ENCODE assay signal across 1 cellular context in the genomic region with DNA sequence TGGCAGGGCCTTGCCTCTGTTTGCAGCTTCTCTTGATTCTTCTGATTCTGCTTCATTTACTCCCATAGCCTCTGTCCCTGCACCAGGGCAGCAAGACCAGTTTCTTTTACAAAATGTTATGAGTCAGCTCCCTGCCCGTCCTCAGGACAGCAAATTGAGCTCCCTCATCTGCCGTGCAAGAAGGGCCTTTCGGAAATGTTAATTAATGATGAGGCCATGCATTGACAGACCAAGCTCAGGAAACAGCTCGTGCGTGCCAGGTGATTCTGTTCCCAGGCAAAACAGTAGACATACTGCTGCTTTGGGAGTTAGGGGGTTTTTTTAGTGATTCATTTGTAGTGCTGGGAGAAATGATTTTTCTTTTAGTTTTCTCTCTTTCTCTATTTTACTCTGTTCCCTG.
TF ChIP-seq lines count a peak whose summit lies in the region.

No MANE protein-coding gene starts in this region.

TF ChIP-seq in GM12878, 131 proteins besides CTCF, POLR2A, EP300 and RAD21 (continued from another document):
- TF ChIP-seq, protein P1, sequence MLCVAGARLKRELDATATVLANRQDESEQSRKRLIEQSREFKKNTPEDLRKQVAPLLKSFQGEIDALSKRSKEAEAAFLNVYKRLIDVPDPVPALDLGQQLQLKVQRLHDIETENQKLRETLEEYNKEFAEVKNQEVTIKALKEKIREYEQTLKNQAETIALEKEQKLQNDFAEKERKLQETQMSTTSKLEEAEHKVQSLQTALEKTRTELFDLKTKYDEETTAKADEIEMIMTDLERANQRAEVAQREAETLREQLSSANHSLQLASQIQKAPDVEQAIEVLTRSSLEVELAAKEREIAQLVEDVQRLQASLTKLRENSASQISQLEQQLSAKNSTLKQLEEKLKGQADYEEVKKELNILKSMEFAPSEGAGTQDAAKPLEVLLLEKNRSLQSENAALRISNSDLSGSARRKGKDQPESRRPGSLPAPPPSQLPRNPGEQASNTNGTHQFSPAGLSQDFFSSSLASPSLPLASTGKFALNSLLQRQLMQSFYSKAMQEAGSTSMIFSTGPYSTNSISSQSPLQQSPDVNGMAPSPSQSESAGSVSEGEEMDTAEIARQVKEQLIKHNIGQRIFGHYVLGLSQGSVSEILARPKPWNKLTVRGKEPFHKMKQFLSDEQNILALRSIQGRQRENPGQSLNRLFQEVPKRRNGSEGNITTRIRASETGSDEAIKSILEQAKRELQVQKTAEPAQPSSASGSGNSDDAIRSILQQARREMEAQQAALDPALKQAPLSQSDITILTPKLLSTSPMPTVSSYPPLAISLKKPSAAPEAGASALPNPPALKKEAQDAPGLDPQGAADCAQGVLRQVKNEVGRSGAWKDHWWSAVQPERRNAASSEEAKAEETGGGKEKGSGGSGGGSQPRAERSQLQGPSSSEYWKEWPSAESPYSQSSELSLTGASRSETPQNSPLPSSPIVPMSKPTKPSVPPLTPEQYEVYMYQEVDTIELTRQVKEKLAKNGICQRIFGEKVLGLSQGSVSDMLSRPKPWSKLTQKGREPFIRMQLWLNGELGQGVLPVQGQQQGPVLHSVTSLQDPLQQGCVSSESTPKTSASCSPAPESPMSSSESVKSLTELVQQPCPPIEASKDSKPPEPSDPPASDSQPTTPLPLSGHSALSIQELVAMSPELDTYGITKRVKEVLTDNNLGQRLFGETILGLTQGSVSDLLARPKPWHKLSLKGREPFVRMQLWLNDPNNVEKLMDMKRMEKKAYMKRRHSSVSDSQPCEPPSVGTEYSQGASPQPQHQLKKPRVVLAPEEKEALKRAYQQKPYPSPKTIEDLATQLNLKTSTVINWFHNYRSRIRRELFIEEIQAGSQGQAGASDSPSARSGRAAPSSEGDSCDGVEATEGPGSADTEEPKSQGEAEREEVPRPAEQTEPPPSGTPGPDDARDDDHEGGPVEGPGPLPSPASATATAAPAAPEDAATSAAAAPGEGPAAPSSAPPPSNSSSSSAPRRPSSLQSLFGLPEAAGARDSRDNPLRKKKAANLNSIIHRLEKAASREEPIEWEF (IDR thresholded peaks at IDR 0.05; ENCODE audit: insufficient replicate concordance, low read depth, low read length), result no peak
- TF ChIP-seq MYC (IDR thresholded peaks at IDR 0.05; ENCODE audit: insufficient read depth, insufficient read length, insufficient replicate concordance, low read length, severe bottlenecking), result no peak
- no peak for TF ChIP-seq STAT3 (IDR thresholded peaks at IDR 0.05; ENCODE audit: low read depth, low read length)
- TF ChIP-seq, protein P2, sequence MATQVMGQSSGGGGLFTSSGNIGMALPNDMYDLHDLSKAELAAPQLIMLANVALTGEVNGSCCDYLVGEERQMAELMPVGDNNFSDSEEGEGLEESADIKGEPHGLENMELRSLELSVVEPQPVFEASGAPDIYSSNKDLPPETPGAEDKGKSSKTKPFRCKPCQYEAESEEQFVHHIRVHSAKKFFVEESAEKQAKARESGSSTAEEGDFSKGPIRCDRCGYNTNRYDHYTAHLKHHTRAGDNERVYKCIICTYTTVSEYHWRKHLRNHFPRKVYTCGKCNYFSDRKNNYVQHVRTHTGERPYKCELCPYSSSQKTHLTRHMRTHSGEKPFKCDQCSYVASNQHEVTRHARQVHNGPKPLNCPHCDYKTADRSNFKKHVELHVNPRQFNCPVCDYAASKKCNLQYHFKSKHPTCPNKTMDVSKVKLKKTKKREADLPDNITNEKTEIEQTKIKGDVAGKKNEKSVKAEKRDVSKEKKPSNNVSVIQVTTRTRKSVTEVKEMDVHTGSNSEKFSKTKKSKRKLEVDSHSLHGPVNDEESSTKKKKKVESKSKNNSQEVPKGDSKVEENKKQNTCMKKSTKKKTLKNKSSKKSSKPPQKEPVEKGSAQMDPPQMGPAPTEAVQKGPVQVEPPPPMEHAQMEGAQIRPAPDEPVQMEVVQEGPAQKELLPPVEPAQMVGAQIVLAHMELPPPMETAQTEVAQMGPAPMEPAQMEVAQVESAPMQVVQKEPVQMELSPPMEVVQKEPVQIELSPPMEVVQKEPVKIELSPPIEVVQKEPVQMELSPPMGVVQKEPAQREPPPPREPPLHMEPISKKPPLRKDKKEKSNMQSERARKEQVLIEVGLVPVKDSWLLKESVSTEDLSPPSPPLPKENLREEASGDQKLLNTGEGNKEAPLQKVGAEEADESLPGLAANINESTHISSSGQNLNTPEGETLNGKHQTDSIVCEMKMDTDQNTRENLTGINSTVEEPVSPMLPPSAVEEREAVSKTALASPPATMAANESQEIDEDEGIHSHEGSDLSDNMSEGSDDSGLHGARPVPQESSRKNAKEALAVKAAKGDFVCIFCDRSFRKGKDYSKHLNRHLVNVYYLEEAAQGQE (IDR thresholded peaks at IDR 0.05; ENCODE audit: low read depth, low read length), result no peak
